In the genomic region with DNA sequence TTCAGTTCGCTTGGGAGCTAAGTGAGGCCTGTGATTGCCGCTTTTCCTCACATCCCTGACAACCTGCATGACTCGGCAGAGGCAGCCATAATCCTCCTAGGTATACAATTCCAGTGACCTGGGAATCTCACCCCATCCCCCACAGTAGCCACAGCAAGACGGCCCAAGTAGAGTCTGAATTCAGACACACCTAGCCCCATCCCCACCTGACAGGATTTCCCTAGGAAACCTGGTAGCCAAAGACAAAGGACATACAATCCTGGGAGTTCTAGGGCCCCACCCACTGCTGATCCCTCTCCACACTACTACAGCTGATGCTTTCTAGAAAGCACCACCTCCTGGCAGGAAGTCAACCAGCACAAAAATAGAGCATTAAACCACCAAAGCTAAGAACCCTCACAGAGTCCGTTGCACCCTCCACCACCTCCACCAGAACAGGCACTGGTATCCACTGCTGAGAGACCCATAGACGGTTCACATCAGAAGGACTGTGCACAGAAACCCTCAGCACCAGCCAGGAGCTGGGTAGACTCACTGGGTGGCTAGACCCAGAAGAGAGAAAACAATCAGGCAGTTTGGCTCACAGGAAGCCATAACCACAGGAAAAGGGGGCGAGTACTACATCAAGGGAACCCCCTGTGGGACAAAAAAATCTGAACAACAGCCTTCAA, we compare ENCODE assay signal across 15 cellular contexts. TPM values are rescaled to one million over a fixed set of nuclear protein-coding genes. Genes with fewer than 3 reads are reported as not detected.
DNase-seq lines count a peak whose midpoint lies in the region; ATAC-seq and TF ChIP-seq lines count a peak whose summit lies in the region.
"Had no signal": no experiment of that assay in that cellular context is flagged by ENCODE, and none has a peak within 500 bp of the region (broad histone marks: within the 10 kb centered on the region; RNA-seq: fewer than 3 reads in every experiment).

No MANE protein-coding gene starts in this region.

- peaks cover 60% of the 10 kb centered on the region for H3K36me3 Mint-ChIP-seq in activated CD8-positive, alpha-beta memory T cell treated with anti-CD3 and anti-CD28 coated beads, Interleukin-2, amount 10 ng/mL, durations not matched to agents 7 days and 5 days
- H3K36me3 Mint-ChIP-seq in activated T-helper 17 cell treated with anti-CD3 and anti-CD28 coated beads, Interleukin-2, amount 50 U/mL, for 72 hours (ENCODE audit: low read depth) = no peaks in the 10 kb centered on the region
- peaks cover 40% of the 10 kb centered on the region for H3K36me3 Mint-ChIP-seq in neural crest cell (ENCODE audit: low read depth)

- no peak for TF ChIP-seq POLR2A in NB4 (IDR thresholded peaks at IDR 0.05; ENCODE audit: extremely low read depth, insufficient read length)

- CTCF ChIA-PET in activated CD8-positive, alpha-beta memory T cell treated with anti-CD3 and anti-CD28 coated beads, Interleukin-2, amount 10 ng/mL, durations not matched to agents 7 days and 5 days (lab: Charles Lee) = interaction anchor here (0.8 to 1.5 kb wide), 3 partner anchors 11 to 16 kb away, joined by 3 to 5 read pairs (median 4); no protein-coding TSS in a partner anchor

- peak; percentile 64 for DNase-seq in activated CD8-positive, alpha-beta memory T cell treated with anti-CD3 and anti-CD28 coated beads, Interleukin-2, amount 10 ng/mL, durations not matched to agents 7 days and 5 days
- no peak for DNase-seq in activated CD8-positive, alpha-beta memory T cell treated with anti-CD3 and anti-CD28 coated beads for 24 hours
- DNase-seq in NB4 (ENCODE audit: low read depth) (peak; percentile 19), neural crest cell (ENCODE audit: low read depth, low spot score) (no peak), HCEC 1CT (no peak), NCI-H510A (lab: John Stamatoyannopoulos, UW) (no peak)
- DNase-seq: gastrocnemius medialis, Karpas-422, NCI-H510A treated with DMSO at 0.1 percent for 48 hours, SJCRH30 had no signal

- H3K27me3 Mint-ChIP-seq in activated CD8-positive, alpha-beta memory T cell treated with anti-CD3 and anti-CD28 coated beads, Interleukin-2, amount 10 ng/mL, durations not matched to agents 7 days and 5 days = no peaks in the 10 kb centered on the region
- no peaks in the 10 kb centered on the region for H3K27me3 Mint-ChIP-seq in activated T-helper 17 cell treated with anti-CD3 and anti-CD28 coated beads, Interleukin-2, amount 50 U/mL, for 72 hours
- H3K27me3 Mint-ChIP-seq in neural crest cell (ENCODE audit: low read depth) = no peaks in the 10 kb centered on the region

- no peak overlapping the region for H3K4me3 ChIP-seq in NB4 (ENCODE audit: low read depth, low read length)
- H3K4me3 ChIP-seq: A549, gastrocnemius medialis, prostate gland, SJCRH30, vagina had no signal

- H3K4me1 Mint-ChIP-seq in activated CD8-positive, alpha-beta memory T cell treated with anti-CD3 and anti-CD28 coated beads, Interleukin-2, amount 10 ng/mL, durations not matched to agents 7 days and 5 days = peaks cover 31% of the 10 kb centered on the region
- H3K4me1 Mint-ChIP-seq in activated T-helper 17 cell treated with anti-CD3 and anti-CD28 coated beads, Interleukin-2, amount 50 U/mL, for 72 hours = peaks cover 41% of the 10 kb centered on the region
- H3K4me1 Mint-ChIP-seq in neural crest cell = no peaks in the 10 kb centered on the region

- peak overlapping the region; percentile 85 for H3K27ac Mint-ChIP-seq in activated CD8-positive, alpha-beta memory T cell treated with anti-CD3 and anti-CD28 coated beads, Interleukin-2, amount 10 ng/mL, durations not matched to agents 7 days and 5 days
- H3K27ac Mint-ChIP-seq in activated T-helper 17 cell treated with anti-CD3 and anti-CD28 coated beads, Interleukin-2, amount 50 U/mL, for 72 hours = peak overlapping the region; percentile 92
- H3K27ac Mint-ChIP-seq in neural crest cell (ENCODE audit: unreplicated experiment) = peak overlapping the region; percentile 76

- peaks cover 5% of the 10 kb centered on the region for H3K9me3 Mint-ChIP-seq in activated CD8-positive, alpha-beta memory T cell treated with anti-CD3 and anti-CD28 coated beads, Interleukin-2, amount 10 ng/mL, durations not matched to agents 7 days and 5 days (ENCODE audit: low read depth)
- H3K9me3 Mint-ChIP-seq in activated T-helper 17 cell treated with anti-CD3 and anti-CD28 coated beads, Interleukin-2, amount 50 U/mL, for 72 hours = peaks cover 8% of the 10 kb centered on the region
- peaks cover 22% of the 10 kb centered on the region for H3K9me3 Mint-ChIP-seq in neural crest cell

- TF ChIP-seq CTCF in NB4 (IDR thresholded peaks at IDR 0.05; ENCODE audit: low read depth, low read length) (no peak), neural crest cell (conservative IDR thresholded peaks at IDR 0.05) (no peak)

- ATAC-seq in activated CD8-positive, alpha-beta memory T cell treated with anti-CD3 and anti-CD28 coated beads, Interleukin-2, amount 10 ng/mL, durations not matched to agents 7 days and 5 days = peak; percentile 53
- ATAC-seq in activated T-helper 17 cell treated with anti-CD3 and anti-CD28 coated beads, Interleukin-2, amount 50 U/mL, for 72 hours (replicated peaks) = peak; percentile 75
- ATAC-seq in HG02938 (IDR thresholded peaks at IDR 0.05; ENCODE audit: unreplicated experiment) = no peak
- ATAC-seq: A549, gastrocnemius medialis had no signal

- peak overlapping the region; percentile 45 for H3K4me3 Mint-ChIP-seq in activated CD8-positive, alpha-beta memory T cell treated with anti-CD3 and anti-CD28 coated beads, Interleukin-2, amount 10 ng/mL, durations not matched to agents 7 days and 5 days
- peak overlapping the region; percentile 68 for H3K4me3 Mint-ChIP-seq in activated T-helper 17 cell treated with anti-CD3 and anti-CD28 coated beads, Interleukin-2, amount 50 U/mL, for 72 hours
- H3K4me3 Mint-ChIP-seq in neural crest cell = no peak overlapping the region

RNA-seq across cellular contexts. Expression of gene RUNX2, which starts 17.9 kb away (rescaled TPM):
- total RNA-seq in activated CD8-positive, alpha-beta memory T cell treated with anti-CD3 and anti-CD28 coated beads, Interleukin-2, amount 10 ng/mL, durations not matched to agents 7 days and 5 days = 10 to 100 TPM in 1 of 2 experiments, 1 to 10 TPM in 1; 9.3 to 19.9 TPM
- 10 to 100 TPM; 30.8 to 33.7 TPM for total RNA-seq in activated T-helper 17 cell treated with anti-CD3 and anti-CD28 coated beads, Interleukin-2, amount 50 U/mL, for 72 hours
- total RNA-seq in neural crest cell = 0.14 and 0.16 TPM in 2 replicates

Comparison
In these comparisons a context has a peak if more than half of its experiments do, and no peak if none do; other contexts are left out.
1. DNase-seq: peak in activated CD8-positive, alpha-beta memory T cell treated with anti-CD3 and anti-CD28 coated beads, Interleukin-2, amount 10 ng/mL, durations not matched to agents 7 days and 5 days (single experiment) and NB4 (single experiment); none in activated CD8-positive, alpha-beta memory T cell treated with anti-CD3 and anti-CD28 coated beads for 24 hours (single experiment), neural crest cell (single experiment), HCEC 1CT (single experiment) and NCI-H510A (single experiment).
2. Peak in every context shown above with its lines, with median percentiles within 50 percentile points of each other: H3K27ac Mint-ChIP-seq.